ENCODE assay signal across 8 cellular contexts in the genomic region with DNA sequence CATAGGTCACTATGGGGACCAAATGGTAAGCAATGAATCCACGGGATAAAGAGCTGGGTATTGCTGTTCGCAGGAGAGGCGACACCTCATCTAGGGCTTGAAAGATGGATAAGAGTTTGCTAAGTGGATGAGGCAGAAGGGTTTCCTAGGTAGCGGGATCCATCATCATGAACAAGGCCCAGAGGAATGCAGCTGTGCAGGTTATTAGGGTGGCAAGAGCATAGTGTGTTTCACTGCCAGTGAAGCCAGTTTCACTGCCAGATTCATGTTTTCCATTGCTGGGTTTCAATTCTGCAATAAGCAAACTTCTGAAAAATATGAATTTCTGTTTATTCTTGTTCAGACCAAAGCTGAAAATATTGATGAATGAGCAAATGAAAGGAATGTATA. TPM values are rescaled to one million over a fixed set of nuclear protein-coding genes. Genes with fewer than 3 reads are reported as not detected.
A peak's percentile ranks its signal among the peaks of the same experiment; 100 is the strongest.
DNase-seq lines count a peak whose midpoint lies in the region; ATAC-seq lines count a peak whose summit lies in the region.

No MANE protein-coding gene starts in this region.

- H3K27me3 Mint-ChIP-seq in activated T-helper 17 cell treated with anti-CD3 and anti-CD28 coated beads, Interleukin-2, amount 50 U/mL, for 72 hours: no peaks in the 10 kb centered on the region
- peaks cover 5% of the 10 kb centered on the region for H3K27me3 Mint-ChIP-seq in stimulated activated naive CD8-positive, alpha-beta T cell treated with anti-CD3 and anti-CD28 coated beads, Interleukin-15, amount 100 ng/mL, for 72 hours

- no peaks in the 10 kb centered on the region for H3K9me3 Mint-ChIP-seq in activated T-helper 17 cell treated with anti-CD3 and anti-CD28 coated beads, Interleukin-2, amount 50 U/mL, for 72 hours
- no peaks in the 10 kb centered on the region for H3K9me3 Mint-ChIP-seq in stimulated activated naive CD8-positive, alpha-beta T cell treated with anti-CD3 and anti-CD28 coated beads, Interleukin-15, amount 100 ng/mL, for 72 hours

- no peaks in the 10 kb centered on the region for H3K36me3 Mint-ChIP-seq in activated T-helper 17 cell treated with anti-CD3 and anti-CD28 coated beads, Interleukin-2, amount 50 U/mL, for 72 hours (ENCODE audit: low read depth)

- H3K27ac Mint-ChIP-seq in activated T-helper 17 cell treated with anti-CD3 and anti-CD28 coated beads, Interleukin-2, amount 50 U/mL, for 72 hours: peak overlapping the region; percentile 73
- peak overlapping the region in 1 of 2 donors; percentile 98 for H3K27ac Mint-ChIP-seq in stimulated activated naive CD8-positive, alpha-beta T cell treated with anti-CD3 and anti-CD28 coated beads, Interleukin-15, amount 100 ng/mL, for 72 hours

- H3K4me1 Mint-ChIP-seq in activated T-helper 17 cell treated with anti-CD3 and anti-CD28 coated beads, Interleukin-2, amount 50 U/mL, for 72 hours: peaks cover 14% of the 10 kb centered on the region
- H3K4me1 Mint-ChIP-seq in stimulated activated naive CD8-positive, alpha-beta T cell treated with anti-CD3 and anti-CD28 coated beads, Interleukin-15, amount 100 ng/mL, for 72 hours: peaks cover 37% of the 10 kb centered on the region

- peak; percentile 37 for DNase-seq in stimulated activated CD4-positive, alpha-beta T cell treated with anti-CD3 and anti-CD28 coated beads, Interleukin-15, amount 100 ng/mL, for 24 hours
- no peak for DNase-seq in stimulated activated CD4-positive, alpha-beta T cell treated with anti-CD3 and anti-CD28 coated beads, Interleukin-2, amount 100 ng/mL, for 48 hours
- DNase-seq in stimulated activated naive CD8-positive, alpha-beta T cell treated with anti-CD3 and anti-CD28 coated beads, Interleukin-15, amount 100 ng/mL, for 72 hours: peak in 1 of 2 donors; percentile 35
- DNase-seq in NCI-H1092 treated with DMSO at 0.1 percent for 48 hours (lab: John Stamatoyannopoulos, UW): no peak
- no peak for DNase-seq in germinal center (ENCODE audit: low spot score)
- no peak for DNase-seq in middle frontal gyrus (ENCODE audit: extremely low spot score, low spot score)

- H3K4me3 Mint-ChIP-seq in activated T-helper 17 cell treated with anti-CD3 and anti-CD28 coated beads, Interleukin-2, amount 50 U/mL, for 72 hours: peak overlapping the region; percentile 67
- H3K4me3 Mint-ChIP-seq in stimulated activated naive CD8-positive, alpha-beta T cell treated with anti-CD3 and anti-CD28 coated beads, Interleukin-15, amount 100 ng/mL, for 72 hours: peak overlapping the region; percentile 84 to 90

- peak; percentile 46 for ATAC-seq in HG03196 (IDR thresholded peaks at IDR 0.05; ENCODE audit: unreplicated experiment)
- ATAC-seq in activated T-helper 17 cell treated with anti-CD3 and anti-CD28 coated beads, Interleukin-2, amount 50 U/mL, for 72 hours (replicated peaks): peak; percentile 51
- ATAC-seq in stimulated activated naive CD8-positive, alpha-beta T cell treated with anti-CD3 and anti-CD28 coated beads, Interleukin-15, amount 100 ng/mL, for 72 hours: peak; percentile 61

RNA-seq across cellular contexts. Expression of a gene that starts 27.2 kb away (rescaled TPM):
- 10 to 100 TPM; 46.9 to 51.2 TPM for total RNA-seq in activated T-helper 17 cell treated with anti-CD3 and anti-CD28 coated beads, Interleukin-2, amount 50 U/mL, for 72 hours
